Comparison of ENCODE assay signal across 8 cellular contexts in genomic region chr10:61899663-61899996, GRCh38. TPM values are rescaled to one million over a fixed set of nuclear protein-coding genes. Genes with fewer than 3 reads are reported as not detected.
DNase-seq lines count a peak whose midpoint lies in the region; ATAC-seq and TF ChIP-seq lines count a peak whose summit lies in the region.

No MANE protein-coding gene starts in this region.

- TF ChIP-seq POLR2A in ovary (IDR thresholded peaks at IDR 0.05): no peak

- H3K79me2 ChIP-seq in OCI-LY3 (ENCODE audit: low read length): peaks cover 12% of the 10 kb centered on the region

- H3K4me3 Mint-ChIP-seq in CD8-positive, alpha-beta T cell: peak overlapping the region; percentile 84

- no peaks in the 10 kb centered on the region for H4K20me1 ChIP-seq in OCI-LY3 (ENCODE audit: insufficient read depth, low read length)

- peak overlapping the region; percentile 99 for H3K4me2 ChIP-seq in OCI-LY3 (ENCODE audit: low read length)

- no peak for ATAC-seq in CD8-positive, alpha-beta T cell
- no peak for ATAC-seq in GM19463 (IDR thresholded peaks at IDR 0.05; ENCODE audit: unreplicated experiment)

- H3K36me3 ChIP-seq in CD8-positive, alpha-beta T cell (ENCODE audit: insufficient read depth, low read length): no peaks in the 10 kb centered on the region
- H3K36me3 ChIP-seq in OCI-LY3 (replicated peaks; ENCODE audit: low read depth, low read length): no peaks in the 10 kb centered on the region
- H3K36me3 ChIP-seq in endocrine pancreas (ENCODE audit: control insufficient read depth, insufficient read depth, low read length): no peaks in the 10 kb centered on the region
- H3K36me3 ChIP-seq in ovary: no peaks in the 10 kb centered on the region

- peak overlapping the region; percentile 55 for H2AFZ ChIP-seq in OCI-LY3 (ENCODE audit: low read depth, low read length)

- H3K9me3 Mint-ChIP-seq in CD8-positive, alpha-beta T cell: no peaks in the 10 kb centered on the region

- H3K4me1 ChIP-seq in CD8-positive, alpha-beta T cell (ENCODE audit: insufficient read depth, low read length): peaks cover 28% of the 10 kb centered on the region
- H3K4me1 ChIP-seq in OCI-LY3 (ENCODE audit: low read length): peaks cover 21% of the 10 kb centered on the region
- peaks cover 14% of the 10 kb centered on the region for H3K4me1 ChIP-seq in endocrine pancreas (ENCODE audit: control insufficient read depth, insufficient read depth, low read length)
- H3K4me1 ChIP-seq in ovary (ENCODE audit: insufficient read depth): peaks cover 9% of the 10 kb centered on the region

- H3K27me3 ChIP-seq in CD8-positive, alpha-beta T cell (ENCODE audit: insufficient read depth, low read length): no peaks in the 10 kb centered on the region
- H3K27me3 ChIP-seq in OCI-LY3 (ENCODE audit: low read depth, low read length) (no peaks in the 10 kb centered on the region), endocrine pancreas (ENCODE audit: control insufficient read depth, insufficient read depth, low read length) (no peaks in the 10 kb centered on the region), ovary (no peaks in the 10 kb centered on the region)

- CTCF ChIA-PET in CD8-positive, alpha-beta T cell (lab: Charles Lee): interaction anchor here (0.9 to 8.4 kb wide), 8 partner anchors 17 to 345 kb away, joined by 3 to 60 read pairs (median 4); no protein-coding TSS in a partner anchor

- no peak for DNase-seq in CD8-positive, alpha-beta T cell
- DNase-seq in ovary: no peak
- DNase-seq in islet precursor cell: no peak
- no peak for DNase-seq in activated CD4-positive, CD25-positive, alpha-beta regulatory T cell (lab: John Stamatoyannopoulos, UW)
- DNase-seq in stimulated activated CD4-positive, alpha-beta T cell treated with anti-CD3 and anti-CD28 coated beads, Interleukin-4, amount 100 ng/mL, for 1 hour: no peak

- intact Hi-C loops in CD8-positive, alpha-beta T cell (cut with DNase I, micrococcal nuclease): loop anchor here (2.0 to 5.0 kb wide), 2 partner anchors 138 to 139 kb away; no protein-coding TSS in a partner anchor
- intact Hi-C loops in ovary (cut with DNase I): no loop called here

- H3K27me3 Mint-ChIP-seq in CD8-positive, alpha-beta T cell (ENCODE audit: low read depth): no peaks in the 10 kb centered on the region

- no peak for TF ChIP-seq EP300 in ovary (IDR thresholded peaks at IDR 0.05)

- POLR2A ChIA-PET in CD8-positive, alpha-beta T cell (lab: Charles Lee): interaction anchor here (0.8 to 2.2 kb wide), 10 partner anchors 32 to 738 kb away, joined by 3 to 8 read pairs (median 4); no protein-coding TSS in a partner anchor

- no peaks in the 10 kb centered on the region for H3K9me3 ChIP-seq in CD8-positive, alpha-beta T cell (ENCODE audit: low read length)
- H3K9me3 ChIP-seq in OCI-LY3 (ENCODE audit: insufficient read depth, low read length) (no peaks in the 10 kb centered on the region), endocrine pancreas (ENCODE audit: control insufficient read depth, low read length) (no peaks in the 10 kb centered on the region), ovary (no peaks in the 10 kb centered on the region)

- peaks cover 17% of the 10 kb centered on the region for H3K36me3 Mint-ChIP-seq in CD8-positive, alpha-beta T cell

- WGBS in ovary, 3 donors: 29 to 40% (median 38%) methylated on average over 7 of the region's 7 CpGs

- TF ChIP-seq CTCF in CD8-positive, alpha-beta T cell (IDR thresholded peaks at IDR 0.05): no peak
- no peak for TF ChIP-seq CTCF in OCI-LY3 (IDR thresholded peaks at IDR 0.05; ENCODE audit: low read depth, low read length)
- TF ChIP-seq CTCF in ovary (IDR thresholded peaks at IDR 0.05): no peak

- peak overlapping the region; percentile 91 for H3K4me3 ChIP-seq in CD8-positive, alpha-beta T cell (ENCODE audit: low read depth, low read length)
- H3K4me3 ChIP-seq in OCI-LY3 (ENCODE audit: low read length) (peak overlapping the region; percentile 96), endocrine pancreas (ENCODE audit: control insufficient read depth, insufficient read depth, low read length) (peak overlapping the region; percentile 99), ovary (peak overlapping the region; percentile 45)

- peak overlapping the region; percentile 93 for H3K27ac Mint-ChIP-seq in CD8-positive, alpha-beta T cell

- H3K4me1 Mint-ChIP-seq in CD8-positive, alpha-beta T cell (ENCODE audit: low read depth): peaks cover 43% of the 10 kb centered on the region

- peak overlapping the region; percentile 95 for H3K27ac ChIP-seq in CD8-positive, alpha-beta T cell (ENCODE audit: low read depth, low read length)
- H3K27ac ChIP-seq in OCI-LY3 (ENCODE audit: low read length) (peak overlapping the region; percentile 93), ovary (peak overlapping the region in 1 of 2 donors; percentile 27)

- H3K9ac ChIP-seq in OCI-LY3 (ENCODE audit: low read length) (peak overlapping the region; percentile 95), endocrine pancreas (ENCODE audit: control insufficient read depth, insufficient read depth, low read length) (no peak overlapping the region)

RNA-seq across cellular contexts. Expression of gene ARID5B, which starts 1.9 kb away (rescaled TPM):
- 10 to 100 TPM; 17.5 to 18.4 TPM for total RNA-seq in CD8-positive, alpha-beta T cell
- 10 to 100 TPM; 20.1 to 61.8 (median 38.6) TPM for total RNA-seq in ovary
- polyA plus RNA-seq in ovary: 10 to 100 TPM; 18.3 to 24.0 TPM

Comparison
In these comparisons a context has a peak if more than half of its experiments do, and no peak if none do; other contexts are left out.
1. H3K4me3 ChIP-seq: peak in every context shown above with its lines; median percentile 99 in endocrine pancreas; 96 in OCI-LY3; 91 in CD8-positive, alpha-beta T cell; 45 in ovary.
2. intact Hi-C loops: an anchor here in CD8-positive, alpha-beta T cell (2.0 to 5.0 kb wide); none called in ovary.